2 cellular contexts compared by ENCODE assay signal in the genomic region with DNA sequence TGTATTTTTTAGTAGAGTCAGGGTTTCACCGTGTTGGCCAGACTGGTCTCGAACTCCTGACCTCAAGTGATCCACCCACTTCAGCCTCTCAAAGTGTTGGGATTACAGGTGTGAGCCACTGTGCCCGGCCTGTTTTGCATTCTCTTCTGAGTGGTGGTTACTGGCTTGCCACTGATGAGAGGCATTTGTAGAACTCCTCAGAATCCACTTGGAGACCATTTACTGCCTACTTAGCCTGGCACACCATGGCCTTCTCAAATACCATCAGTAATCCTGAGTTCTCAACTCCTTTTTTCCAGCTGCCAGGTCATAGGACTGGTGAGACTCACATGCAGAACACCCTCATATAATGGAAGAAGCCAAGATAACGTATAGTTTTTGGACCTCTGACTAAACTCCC. TPM values are rescaled to one million over a fixed set of nuclear protein-coding genes. Genes with fewer than 3 reads are reported as not detected.
"Had no signal": no experiment of that assay in that cellular context is flagged by ENCODE, and none has a peak within 500 bp of the region (broad histone marks: within the 10 kb centered on the region; RNA-seq: fewer than 3 reads in every experiment).

No MANE protein-coding gene starts in this region.

RNA-seq across cellular contexts. Expression of a gene that starts 22.5 kb away (rescaled TPM):
- total RNA-seq: ascending aorta, cardiac muscle cell had no signal
